8 cellular contexts compared by ENCODE assay signal in the genomic region with DNA sequence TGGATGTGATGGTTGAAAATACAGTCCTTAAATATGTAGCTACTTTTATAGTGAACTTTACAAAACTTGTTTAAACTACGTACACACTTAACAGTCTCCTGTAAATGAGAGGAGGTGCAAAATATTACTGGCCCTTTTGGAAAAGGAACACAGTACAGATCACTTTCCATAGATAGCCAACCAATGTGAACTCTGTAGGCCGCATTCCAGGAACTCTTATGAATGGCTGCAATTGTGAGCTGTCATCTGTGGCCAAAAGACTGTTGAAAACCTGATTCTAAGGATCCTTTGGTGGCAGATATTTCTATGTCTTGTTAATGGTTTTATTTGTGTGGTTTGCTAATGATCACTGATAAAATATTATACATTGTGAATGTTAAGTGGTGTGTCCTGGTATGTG. TPM values are rescaled to one million over a fixed set of nuclear protein-coding genes. Genes with fewer than 3 reads are reported as not detected.
DNase-seq lines count a peak whose midpoint lies in the region; ATAC-seq and TF ChIP-seq lines count a peak whose summit lies in the region.

No MANE protein-coding gene starts in this region.

- in situ Hi-C loops in GM13976 (cut with MboI; ENCODE audit: low sequenced_read_pairs, unreplicated experiment), result no loop called here

- H3K4me1 ChIP-seq in Caco-2, result peaks cover 10% of the 10 kb centered on the region; the same call in 1 of the 2 replicates

- no peaks in the 10 kb centered on the region for H3K9me3 ChIP-seq in Caco-2

- H3K27ac ChIP-seq in coronary artery, result no peak overlapping the region

- CTCF ChIA-PET in Caco-2 (lab: Charles Lee), result interaction anchor here (1.0 kb wide), 1 partner anchor 81 kb away, joined by 5 read pairs; no protein-coding TSS in a partner anchor

- H3K36me3 ChIP-seq in Caco-2 (ENCODE audit: control insufficient read depth, insufficient read depth, low read length), result no peaks in the 10 kb centered on the region; the same call in none of the 2 replicates

- H3K4me1 Mint-ChIP-seq in Caco-2 (ENCODE audit: low read depth, unreplicated experiment), result peaks cover 6% of the 10 kb centered on the region
- peaks cover 48 to 68% (median 65%) of the 10 kb centered on the region in 3 donors for H3K4me1 Mint-ChIP-seq in naive B cell

- H3K27me3 ChIP-seq in Caco-2 (replicated peaks; ENCODE audit: control insufficient read depth, insufficient read depth, low read length), result no peaks in the 10 kb centered on the region

- H3K27me3 Mint-ChIP-seq in Caco-2 (ENCODE audit: insufficient read depth, unreplicated experiment) (no peaks in the 10 kb centered on the region), naive B cell (no peaks in the 10 kb centered on the region)

- H3K4me3 ChIP-seq in Caco-2 (ENCODE audit: low read depth, low read length), result peak overlapping the region; percentile 14; the same call in 1 of the 2 replicates
- H3K4me3 ChIP-seq in coronary artery, result peak overlapping the region; percentile 57

- no TSS peak for BruUV-seq in Caco-2 (replicated peaks; lab: Mats Ljungman, UMichigan)

- ATAC-seq in naive B cell (ENCODE audit: low read depth in 2 of 2) (no peak), HG02870 (IDR thresholded peaks at IDR 0.05; ENCODE audit: unreplicated experiment) (no peak)

- H3K36me3 Mint-ChIP-seq in Caco-2 (ENCODE audit: insufficient read depth, unreplicated experiment), result peaks cover 51% of the 10 kb centered on the region
- peaks cover 0 to 12% of the 10 kb centered on the region in 2 donors for H3K36me3 Mint-ChIP-seq in naive B cell

- intact Hi-C loops in Caco-2 (cut with micrococcal nuclease; ENCODE audit: unreplicated experiment), result loop anchor here (5.0 kb wide), 2 partner anchors 112 to 177 kb away; no protein-coding TSS in a partner anchor

- H3K9me3 Mint-ChIP-seq in Caco-2 (ENCODE audit: unreplicated experiment), result no peaks in the 10 kb centered on the region
- no peaks in the 10 kb centered on the region for H3K9me3 Mint-ChIP-seq in naive B cell

- TF ChIP-seq CTCF in Caco-2 (IDR thresholded peaks at IDR 0.05; ENCODE audit: insufficient read depth in 1 of 2, low read depth in 1 of 2, low read length in 1 of 2, severe bottlenecking in 1 of 2, unreplicated experiment in 1 of 2), result no peak
- TF ChIP-seq CTCF in coronary artery (IDR thresholded peaks at IDR 0.05), result no peak
- TF ChIP-seq CTCF in GM13976 (IDR thresholded peaks at IDR 0.05; ENCODE audit: borderline replicate concordance, control extremely low read depth, extremely low read depth, insufficient read depth, missing control alignments), result no peak

- DNase-seq in Caco-2, result no peak
- peak; percentile 10 for DNase-seq in NCI-H226
- DNase-seq in coronary artery (ENCODE audit: low spot score), result no peak
- DNase-seq in naive B cell, result no peak
- no peak for DNase-seq in NCI-H1092 (lab: John Stamatoyannopoulos, UW)
- DNase-seq in NOMO-1 treated with DMSO at 0.1 percent for 48 hours (lab: John Stamatoyannopoulos, UW; ENCODE audit: unreplicated experiment), result no peak
- no peak for DNase-seq in GM13976 (ENCODE audit: low spot score)

- no peak overlapping the region for H3K27ac Mint-ChIP-seq in Caco-2 (ENCODE audit: unreplicated experiment)
- H3K27ac Mint-ChIP-seq in naive B cell, result peak overlapping the region in 1 of 6 donors; percentile 10

- H3K4me3 Mint-ChIP-seq in Caco-2 (ENCODE audit: unreplicated experiment) (peak overlapping the region; percentile 48), naive B cell (peak overlapping the region in 7 of 8 donors; percentile 22 to 90 (median 56))

- POLR2A ChIA-PET in Caco-2 (lab: Charles Lee), result no interaction called here

RNA-seq across cellular contexts. Expression of gene TSC22D2, which starts 6.2 kb away (rescaled TPM):
- total RNA-seq in Caco-2 (2022), result 30.8 and 33.6 TPM in 2 replicates
- polyA plus RNA-seq in naive B cell (ENCODE audit: low read depth in 6 of 6), result 10 to 100 TPM; 11.0 to 16.4 (median 14.0) TPM
